In the genomic region with DNA sequence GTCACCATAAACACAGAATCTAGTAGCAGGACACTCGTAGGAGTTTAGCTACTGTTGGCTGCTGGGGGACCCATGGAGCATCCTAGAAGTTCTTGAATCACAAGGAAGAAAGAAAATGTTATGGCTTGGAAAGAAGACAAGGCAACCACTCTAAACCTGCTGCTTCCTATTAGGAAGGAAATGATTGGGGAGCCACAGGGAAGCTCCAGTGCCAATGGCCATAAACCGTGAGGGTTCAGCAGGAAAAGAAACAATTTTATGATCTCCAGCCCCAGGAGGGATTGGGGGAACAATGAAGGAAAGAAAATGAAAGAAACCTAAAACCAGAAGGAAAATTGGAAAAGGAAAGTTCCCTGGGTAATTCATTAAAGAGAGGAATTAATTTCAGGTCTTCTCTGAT, we compare ENCODE assay signal across 8 cellular contexts.
"Had no signal": no experiment of that assay in that cellular context is flagged by ENCODE, and none has a peak within 500 bp of the region (broad histone marks: within the 10 kb centered on the region; RNA-seq: fewer than 3 reads in every experiment).

No MANE protein-coding gene starts in this region.

- H3K27ac Mint-ChIP-seq: IgD-negative memory B cell had no signal

- ATAC-seq: HepG2, K562 had no signal

- H3K4me3 ChIP-seq: K562 had no signal

- H3K4me2 ChIP-seq: KMS-11 had no signal

- H3K9me3 Mint-ChIP-seq: IgD-negative memory B cell had no signal

- H3K27ac ChIP-seq: HL-60, KMS-11 had no signal

- H3K4me1 Mint-ChIP-seq: IgD-negative memory B cell had no signal

- H3K9ac ChIP-seq: KMS-11 had no signal

- H3K4me3 Mint-ChIP-seq: IgD-negative memory B cell had no signal

- DNase-seq: IMR-90, KBM-7, KG1 had no signal
